1 cellular context compared by ENCODE assay signal in the genomic region with DNA sequence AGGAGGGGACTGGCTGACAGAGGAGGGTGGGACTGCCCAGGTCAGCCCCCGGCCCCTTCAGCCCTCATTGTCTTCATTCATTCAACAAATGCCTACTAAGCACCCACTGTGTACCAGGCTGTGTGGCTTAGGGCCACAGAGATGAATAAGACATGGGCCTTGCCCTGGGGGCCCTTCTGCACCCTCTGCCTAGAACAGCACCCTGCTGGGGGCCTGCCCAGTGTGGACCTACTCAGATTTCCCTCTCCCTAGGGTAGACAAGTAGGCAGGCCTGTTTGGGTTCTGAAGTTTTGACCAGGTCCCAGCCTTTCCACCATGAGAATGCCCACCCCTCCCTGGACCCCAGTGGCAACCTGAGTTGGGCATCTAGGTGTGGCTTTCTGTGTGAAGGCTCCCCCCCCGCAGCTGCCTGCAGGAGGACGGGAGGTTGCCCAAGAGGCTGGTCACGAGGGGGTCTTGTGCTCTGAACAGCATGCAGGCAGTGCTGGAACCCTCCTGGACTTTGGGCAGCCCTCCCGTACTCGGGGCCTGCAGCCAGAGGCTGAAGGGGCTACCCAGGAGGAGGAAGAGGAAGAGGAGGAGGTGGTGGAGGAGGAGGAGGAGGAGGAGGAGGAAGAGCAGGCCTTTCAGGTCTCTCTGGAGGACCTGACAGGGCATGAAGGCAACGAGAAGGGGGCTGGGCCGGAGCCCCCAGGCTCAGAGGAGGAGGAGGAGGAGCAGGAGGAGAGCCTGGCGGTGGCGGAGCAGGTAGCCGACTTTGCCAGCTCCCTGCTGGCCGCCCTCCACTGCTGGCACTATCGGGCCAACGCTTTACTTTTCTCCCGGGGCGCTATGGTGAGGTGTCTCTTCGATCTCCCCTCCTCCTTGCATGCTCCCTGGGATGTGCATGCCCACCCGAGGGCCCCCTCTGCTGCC.
TF ChIP-seq lines count a peak whose summit lies in the region.

No MANE protein-coding gene starts in this region.

TF ChIP-seq in GM23338, 12 proteins besides CTCF, POLR2A, EP300 and RAD21 (continued from another document):
- TF ChIP-seq, protein P1, sequence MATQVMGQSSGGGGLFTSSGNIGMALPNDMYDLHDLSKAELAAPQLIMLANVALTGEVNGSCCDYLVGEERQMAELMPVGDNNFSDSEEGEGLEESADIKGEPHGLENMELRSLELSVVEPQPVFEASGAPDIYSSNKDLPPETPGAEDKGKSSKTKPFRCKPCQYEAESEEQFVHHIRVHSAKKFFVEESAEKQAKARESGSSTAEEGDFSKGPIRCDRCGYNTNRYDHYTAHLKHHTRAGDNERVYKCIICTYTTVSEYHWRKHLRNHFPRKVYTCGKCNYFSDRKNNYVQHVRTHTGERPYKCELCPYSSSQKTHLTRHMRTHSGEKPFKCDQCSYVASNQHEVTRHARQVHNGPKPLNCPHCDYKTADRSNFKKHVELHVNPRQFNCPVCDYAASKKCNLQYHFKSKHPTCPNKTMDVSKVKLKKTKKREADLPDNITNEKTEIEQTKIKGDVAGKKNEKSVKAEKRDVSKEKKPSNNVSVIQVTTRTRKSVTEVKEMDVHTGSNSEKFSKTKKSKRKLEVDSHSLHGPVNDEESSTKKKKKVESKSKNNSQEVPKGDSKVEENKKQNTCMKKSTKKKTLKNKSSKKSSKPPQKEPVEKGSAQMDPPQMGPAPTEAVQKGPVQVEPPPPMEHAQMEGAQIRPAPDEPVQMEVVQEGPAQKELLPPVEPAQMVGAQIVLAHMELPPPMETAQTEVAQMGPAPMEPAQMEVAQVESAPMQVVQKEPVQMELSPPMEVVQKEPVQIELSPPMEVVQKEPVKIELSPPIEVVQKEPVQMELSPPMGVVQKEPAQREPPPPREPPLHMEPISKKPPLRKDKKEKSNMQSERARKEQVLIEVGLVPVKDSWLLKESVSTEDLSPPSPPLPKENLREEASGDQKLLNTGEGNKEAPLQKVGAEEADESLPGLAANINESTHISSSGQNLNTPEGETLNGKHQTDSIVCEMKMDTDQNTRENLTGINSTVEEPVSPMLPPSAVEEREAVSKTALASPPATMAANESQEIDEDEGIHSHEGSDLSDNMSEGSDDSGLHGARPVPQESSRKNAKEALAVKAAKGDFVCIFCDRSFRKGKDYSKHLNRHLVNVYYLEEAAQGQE (IDR thresholded peaks at IDR 0.05; ENCODE audit: unreplicated experiment) = no peak
- TF ChIP-seq ZNF331 (CRISPR knock-in tag; IDR thresholded peaks at IDR 0.05; ENCODE audit: low read depth) (no peak), EZH2phosphoT487 (IDR thresholded peaks at IDR 0.05; ENCODE audit: unreplicated experiment) (no peak)
